Comparison of ENCODE assay signal across 20 cellular contexts in the genomic region with DNA sequence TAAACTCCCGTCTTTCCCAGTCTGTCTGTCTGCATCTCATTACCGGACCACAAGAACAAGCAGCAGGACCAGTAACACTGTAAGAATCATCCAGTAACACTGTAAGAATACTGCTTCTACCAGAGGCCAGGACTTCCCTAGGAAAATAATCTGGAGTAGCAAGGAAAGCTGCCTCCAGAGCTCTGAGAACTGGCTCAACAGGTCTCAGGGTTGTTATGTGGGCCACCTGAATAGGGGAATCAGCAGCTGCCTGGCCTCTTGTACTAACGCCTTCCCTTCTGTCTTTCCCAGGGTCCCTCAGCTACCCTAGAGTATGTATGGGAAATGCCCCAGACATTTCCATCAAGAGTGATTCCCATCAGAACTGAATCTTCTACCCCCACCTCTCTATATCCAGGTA. TPM values are rescaled to one million over a fixed set of nuclear protein-coding genes. Genes with fewer than 3 reads are reported as not detected.
DNase-seq lines count a peak whose midpoint lies in the region; ATAC-seq and TF ChIP-seq lines count a peak whose summit lies in the region.
"Had no signal": no experiment of that assay in that cellular context is flagged by ENCODE, and none has a peak within 500 bp of the region (broad histone marks: within the 10 kb centered on the region; RNA-seq: fewer than 3 reads in every experiment).

No MANE protein-coding gene starts in this region.

- H3K4me3 ChIP-seq in DND-41 (ENCODE audit: low read depth in 1 of 2, low read length in 2 of 2), result no peak overlapping the region
- no peak overlapping the region for H3K4me3 ChIP-seq in hepatocyte
- H3K4me3 ChIP-seq in trophoblast cell (ENCODE audit: low read depth, low read length), result no peak overlapping the region
- H3K4me3 ChIP-seq in effector memory CD4-positive, alpha-beta T cell (ENCODE audit: insufficient read depth, low read depth, low read length, poor library complexity, severe bottlenecking), result no peak overlapping the region
- H3K4me3 ChIP-seq: coronary artery, GM12878 had no signal

- peaks cover 18% of the 10 kb centered on the region for H3K4me1 Mint-ChIP-seq in WTC11

- H3K14ac ChIP-seq in trophoblast cell (ENCODE audit: low read length), result no peak overlapping the region

- H3K4me3 Mint-ChIP-seq in WTC11, result no peak overlapping the region; the same call in 1 of the 2 replicates

- H4K20me1 ChIP-seq in DND-41 (ENCODE audit: insufficient read depth, low read length) (peaks cover 4% of the 10 kb centered on the region; the same call in 1 of the 2 replicates), hepatocyte (ENCODE audit: insufficient read depth, poor library complexity, severe bottlenecking) (no peaks in the 10 kb centered on the region)

- no peak overlapping the region for H4K12ac ChIP-seq in trophoblast cell (ENCODE audit: low read depth, low read length)

- H3K36me3 ChIP-seq in DND-41 (ENCODE audit: insufficient read depth, low read length) (peaks cover 42% of the 10 kb centered on the region), hepatocyte (replicated peaks; ENCODE audit: insufficient read depth, low read depth) (peaks cover 14% of the 10 kb centered on the region), trophoblast cell (ENCODE audit: control insufficient read depth in 1 of 2, insufficient read depth in 2 of 2, low read length in 2 of 2) (peaks cover 8 to 23% of the 10 kb centered on the region in 2 experiments)
- peaks cover 33% of the 10 kb centered on the region for H3K36me3 ChIP-seq in effector memory CD4-positive, alpha-beta T cell (ENCODE audit: control insufficient read depth, insufficient read depth, low read length)

- H3K9me2 ChIP-seq in hepatocyte (replicated peaks; ENCODE audit: insufficient read depth), result no peaks in the 10 kb centered on the region

- TF ChIP-seq CTCF in DND-41 (IDR thresholded peaks at IDR 0.05; ENCODE audit: borderline replicate concordance, extremely low read depth, low read length, poor library complexity, severe bottlenecking), result no peak
- no peak for TF ChIP-seq CTCF in WTC11 (IDR thresholded peaks at IDR 0.05)
- no peak for TF ChIP-seq CTCF in hepatocyte (IDR thresholded peaks at IDR 0.05; ENCODE audit: poor library complexity)

- H3K27ac Mint-ChIP-seq in WTC11, result peak overlapping the region; percentile 25

- CTCF ChIA-PET in WTC11 (lab: Charles Lee), result interaction anchor here (1.0 to 5.6 kb wide), 12 partner anchors 16 to 172 kb away, joined by 3 to 78 read pairs (median 7); a partner anchor contains a TSS

- H3K79me1 ChIP-seq in trophoblast cell (ENCODE audit: low read length), result peaks cover 2% of the 10 kb centered on the region

- ATAC-seq in DND-41 (ENCODE audit: insufficient read depth, low read depth), result 0 out of 3 replicates have a peak, but pooled peaks have one; percentile 12
- peak; percentile 34 for ATAC-seq in WTC11
- ATAC-seq in GM19455 (IDR thresholded peaks at IDR 0.05; ENCODE audit: unreplicated experiment), result no peak
- ATAC-seq: GM12878 had no signal

- H3K9me3 Mint-ChIP-seq in WTC11, result no peaks in the 10 kb centered on the region

- H4K91ac ChIP-seq in trophoblast cell (ENCODE audit: low read depth, low read length), result no peak overlapping the region

- peaks cover 36% of the 10 kb centered on the region for H3K36me3 Mint-ChIP-seq in WTC11

- no peaks in the 10 kb centered on the region; the same call in 1 of the 2 replicates for H3K27me3 Mint-ChIP-seq in WTC11 (ENCODE audit: low read depth)

- no peak overlapping the region for H2AK5ac ChIP-seq in trophoblast cell (ENCODE audit: low read length)

- H2BK120ac ChIP-seq in trophoblast cell (ENCODE audit: insufficient read depth, low read length, poor library complexity), result no peak overlapping the region

- H3K4ac ChIP-seq in trophoblast cell (ENCODE audit: low read depth, low read length), result no peak overlapping the region

- H3K27ac ChIP-seq in DND-41 (ENCODE audit: low read length), result no peak overlapping the region
- peak overlapping the region; percentile 78 for H3K27ac ChIP-seq in hepatocyte
- H3K27ac ChIP-seq in trophoblast cell (ENCODE audit: low read depth, low read length), result peak overlapping the region; percentile 84
- H3K27ac ChIP-seq in effector memory CD4-positive, alpha-beta T cell (ENCODE audit: insufficient read depth, low read length, poor library complexity, severe bottlenecking), result no peak overlapping the region

- no peaks in the 10 kb centered on the region for H3K4me1 ChIP-seq in DND-41 (ENCODE audit: insufficient read depth, low read length)
- H3K4me1 ChIP-seq in hepatocyte (ENCODE audit: insufficient read depth), result peaks cover 27% of the 10 kb centered on the region
- H3K4me1 ChIP-seq in trophoblast cell (ENCODE audit: control insufficient read depth in 1 of 2, insufficient read depth in 2 of 2, low read length in 2 of 2), result peaks cover 10 to 22% of the 10 kb centered on the region in 2 experiments
- H3K4me1 ChIP-seq in effector memory CD4-positive, alpha-beta T cell (ENCODE audit: control insufficient read depth, insufficient read depth, low read length, poor library complexity, severe bottlenecking), result no peaks in the 10 kb centered on the region

- H3K27me3 ChIP-seq in DND-41 (ENCODE audit: insufficient read depth, low read length, poor library complexity) (no peaks in the 10 kb centered on the region), hepatocyte (no peaks in the 10 kb centered on the region), trophoblast cell (ENCODE audit: insufficient read depth, low read length) (no peaks in the 10 kb centered on the region)
- no peaks in the 10 kb centered on the region for H3K27me3 ChIP-seq in effector memory CD4-positive, alpha-beta T cell (replicated peaks; ENCODE audit: control insufficient read depth, insufficient read depth, low read length, poor library complexity, severe bottlenecking)

- H3K9ac ChIP-seq in DND-41 (ENCODE audit: low read depth, low read length) (no peak overlapping the region), trophoblast cell (ENCODE audit: low read length) (no peak overlapping the region)

- no peak overlapping the region for H3K4me2 ChIP-seq in DND-41 (ENCODE audit: insufficient read depth, low read length)
- peak overlapping the region; percentile 48 for H3K4me2 ChIP-seq in hepatocyte
- H3K4me2 ChIP-seq in trophoblast cell (ENCODE audit: low read length), result peak overlapping the region; percentile 33

- no peak overlapping the region for H3K18ac ChIP-seq in trophoblast cell (ENCODE audit: low read length)

- no peak overlapping the region for H3K23ac ChIP-seq in trophoblast cell (ENCODE audit: low read length)

- 33% methylated on average over 3 of the region's 3 CpGs for WGBS in hepatocyte (ENCODE audit: low lambda C conversion rate, missing lambda C conversion rate)
- no CpG with 5 or more reads among the region's 3 CpGs for WGBS in trophoblast cell (ENCODE audit: extremely low coverage, insufficient coverage, insufficient read length)

- H3K9me3 ChIP-seq in DND-41 (ENCODE audit: insufficient read depth, low read length, severe bottlenecking), result no peaks in the 10 kb centered on the region
- H3K9me3 ChIP-seq in hepatocyte (ENCODE audit: low read depth), result no peaks in the 10 kb centered on the region
- H3K9me3 ChIP-seq in trophoblast cell (ENCODE audit: insufficient read depth, low read depth, low read length), result peaks cover 1% of the 10 kb centered on the region
- no peaks in the 10 kb centered on the region for H3K9me3 ChIP-seq in effector memory CD4-positive, alpha-beta T cell (ENCODE audit: control insufficient read depth, low read length)

- H3K79me2 ChIP-seq in DND-41 (ENCODE audit: insufficient read depth, low read length) (no peaks in the 10 kb centered on the region), hepatocyte (peaks cover under 1% of the 10 kb centered on the region), trophoblast cell (ENCODE audit: control insufficient read depth, insufficient read depth, low read length, poor library complexity) (peaks cover 1% of the 10 kb centered on the region)

- peak overlapping the region; percentile 7 for H2BK5ac ChIP-seq in trophoblast cell (ENCODE audit: low read depth, low read length, poor library complexity)

- H2AFZ ChIP-seq in DND-41 (ENCODE audit: low read depth, low read length) (no peak overlapping the region), hepatocyte (no peak overlapping the region), trophoblast cell (ENCODE audit: insufficient read depth, low read length, poor library complexity) (no peak overlapping the region)

- H4K8ac ChIP-seq in trophoblast cell (ENCODE audit: low read depth, low read length), result no peak overlapping the region

- no peak overlapping the region for H2BK12ac ChIP-seq in trophoblast cell (ENCODE audit: low read length)

- DNase-seq in DND-41, result no peak
- no peak for DNase-seq in WTC11 (ENCODE audit: low spot score)
- DNase-seq in hepatocyte (ENCODE audit: low spot score), result no peak
- peak; percentile 63 to 84 for DNase-seq in trophoblast cell
- DNase-seq in NCI-H2227 (lab: John Stamatoyannopoulos, UW; ENCODE audit: unreplicated experiment), result no peak
- DNase-seq in effector memory CD4-positive, alpha-beta T cell, result no peak
- no peak for DNase-seq in kidney tubule cell (ENCODE audit: low spot score)
- DNase-seq: COR-L47, mesenchymal stem cell, MM.1S, NCI-H1694 treated with DMSO at 0.1 percent for 48 hours, NCI-H446 treated with DMSO at 0.1 percent for 48 hours, right cardiac atrium, Right ventricle myocardium superior had no signal

- POLR2A ChIA-PET in WTC11 (lab: Charles Lee), result interaction anchor here (1.0 to 1.3 kb wide), 3 partner anchors 16 to 96 kb away, joined by 3 to 4 read pairs (median 3); no protein-coding TSS in a partner anchor

RNA-seq across cellular contexts. Expression of a gene that starts 1.0 kb away (rescaled TPM):
- total RNA-seq in WTC11 (2021) (0.14 TPM in 1 of 3 replicates, not detected in the others), hepatocyte (3.3 and 4.2 TPM in 2 replicates)
- 6.2 and 9.2 TPM in 2 replicates for polyA plus RNA-seq in hepatocyte
- polyA plus RNA-seq in trophoblast cell (2013), result 0.77 and 0.78 TPM in 2 replicates
- total RNA-seq: epithelial cell of proximal tubule, G401, GM12878, Right ventricle myocardium superior had no signal

RNA-seq across cellular contexts. Expression of a gene that starts 8.4 kb away (rescaled TPM):
- total RNA-seq in WTC11 (2021) (79.5 to 98.1 TPM (median 90.8 TPM) in 3 replicates), hepatocyte (79.8 and 80.9 TPM in 2 replicates)
- 65.9 and 70.3 TPM in 2 replicates for polyA plus RNA-seq in hepatocyte
- 42.3 and 43.4 TPM in 2 replicates for polyA plus RNA-seq in trophoblast cell (2013)

RNA-seq across cellular contexts. Expression of a gene that starts 26.7 kb away (rescaled TPM):
- total RNA-seq in WTC11 (2021) (28.5 to 32.2 TPM (median 30.1 TPM) in 3 replicates), hepatocyte (92.0 and 114 TPM in 2 replicates)
- polyA plus RNA-seq in hepatocyte, result 108 and 112 TPM in 2 replicates
- polyA plus RNA-seq in trophoblast cell (2013), result 18.2 and 19.0 TPM in 2 replicates

RNA-seq across cellular contexts. Expression of a gene that starts 31.9 kb away (rescaled TPM):
- total RNA-seq in WTC11 (2021), result 0.35 to 0.60 TPM in 2 of 3 replicates, not detected in the other
- not detected in 2 replicates for total RNA-seq in hepatocyte
- polyA plus RNA-seq in hepatocyte, result not detected in 2 replicates
- not detected in 2 replicates for polyA plus RNA-seq in trophoblast cell (2013)
- total RNA-seq: epithelial cell of proximal tubule; G401; GM12878; T-helper 1 cell treated with Interleukin-12 subunit alpha and Interleukin-12 subunit beta and Interleukin-4 antibody, amounts not matched to agents 30 ng/mL and 1 ng/mL, for 36 hours had no signal
- polyA plus RNA-seq: GM12878 had no signal

RNA-seq across cellular contexts. Expression of a gene that starts 36.5 kb away (rescaled TPM):
- total RNA-seq in WTC11 (2021) (not detected in 3 replicates), hepatocyte (not detected in 2 replicates)
- not detected in 2 replicates for polyA plus RNA-seq in hepatocyte
- polyA plus RNA-seq in trophoblast cell (2013), result not detected in 2 replicates
- total RNA-seq: epithelial cell of proximal tubule; G401; GM12878; right cardiac atrium; Right ventricle myocardium superior; T-helper 1 cell treated with Interleukin-12 subunit alpha and Interleukin-12 subunit beta and Interleukin-4 antibody, amounts not matched to agents 30 ng/mL and 1 ng/mL, for 36 hours had no signal
- polyA plus RNA-seq: GM12878, right cardiac atrium had no signal

Comparison
In these comparisons a context has a peak if more than half of its experiments do, and no peak if none do; other contexts are left out.
1. DNase-seq: peak in trophoblast cell (2 of 2); none in DND-41 (single experiment), WTC11 (single experiment), hepatocyte (single experiment), NCI-H2227 (single experiment), effector memory CD4-positive, alpha-beta T cell (0 of 3) and kidney tubule cell (single experiment).
2. H3K27ac ChIP-seq: peak in hepatocyte (single experiment) and trophoblast cell (single experiment); none in DND-41 (single experiment) and effector memory CD4-positive, alpha-beta T cell (single experiment).